20 cellular contexts compared by ENCODE assay signal in the genomic region with DNA sequence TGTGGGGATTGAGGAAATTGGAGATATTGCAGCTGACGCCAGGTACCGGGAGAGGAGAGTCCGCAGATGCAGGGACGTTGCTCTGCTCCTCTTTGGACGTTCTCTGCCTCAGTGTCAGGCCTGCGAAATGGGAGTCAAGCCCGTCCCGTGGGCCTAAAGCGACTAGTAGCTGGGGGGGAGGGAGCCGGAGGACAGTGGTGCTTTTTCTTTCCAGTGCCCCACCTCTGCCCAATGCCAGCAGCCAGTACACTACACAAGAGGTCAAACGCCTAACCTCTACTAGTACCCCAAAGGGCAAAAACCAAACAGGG.
DNase-seq lines count a peak whose midpoint lies in the region; ATAC-seq and TF ChIP-seq lines count a peak whose summit lies in the region.
"Had no signal": no experiment of that assay in that cellular context is flagged by ENCODE, and none has a peak within 500 bp of the region (broad histone marks: within the 10 kb centered on the region; RNA-seq: fewer than 3 reads in every experiment).

No MANE protein-coding gene starts in this region.

- H3K9me3 Mint-ChIP-seq in activated CD8-positive, alpha-beta memory T cell treated with anti-CD3 and anti-CD28 coated beads, Interleukin-2, amount 10 ng/mL, durations not matched to agents 7 days and 5 days (ENCODE audit: low read depth): no peaks in the 10 kb centered on the region
- no peaks in the 10 kb centered on the region for H3K9me3 Mint-ChIP-seq in endothelial cell (ENCODE audit: unreplicated experiment)

- H3K4me1 Mint-ChIP-seq in activated CD8-positive, alpha-beta memory T cell treated with anti-CD3 and anti-CD28 coated beads, Interleukin-2, amount 10 ng/mL, durations not matched to agents 7 days and 5 days: no peaks in the 10 kb centered on the region
- peaks cover 42% of the 10 kb centered on the region for H3K4me1 Mint-ChIP-seq in endothelial cell (ENCODE audit: unreplicated experiment)

- peaks cover 36% of the 10 kb centered on the region for H3K27me3 ChIP-seq in muscle layer of duodenum (ENCODE audit: low read depth, low read length)
- H3K27me3 ChIP-seq in suprapubic skin: peaks cover 92% of the 10 kb centered on the region
- H3K27me3 ChIP-seq: BLaER1, thyroid gland had no signal

- no peak overlapping the region for H3K4me3 Mint-ChIP-seq in activated CD8-positive, alpha-beta memory T cell treated with anti-CD3 and anti-CD28 coated beads, Interleukin-2, amount 10 ng/mL, durations not matched to agents 7 days and 5 days
- peak overlapping the region; percentile 81 for H3K4me3 Mint-ChIP-seq in endothelial cell (ENCODE audit: unreplicated experiment)
- H3K4me3 Mint-ChIP-seq: activated CD4-positive, alpha-beta T cell treated with anti-CD3 and anti-CD28 coated beads, Interleukin-2, amount 10 ng/mL, durations not matched to agents 24 days and 14 days had no signal

- no peak for TF ChIP-seq CTCF in endothelial cell (IDR thresholded peaks at IDR 0.05; ENCODE audit: unreplicated experiment)
- no peak for TF ChIP-seq CTCF in suprapubic skin (IDR thresholded peaks at IDR 0.05)

- H3K36me3 ChIP-seq in muscle layer of duodenum (ENCODE audit: control insufficient read depth in 1 of 2, insufficient read depth in 2 of 2, low read length in 2 of 2): no peaks in the 10 kb centered on the region
- H3K36me3 ChIP-seq in suprapubic skin: no peaks in the 10 kb centered on the region
- H3K36me3 ChIP-seq: ascending aorta, BLaER1, thyroid gland had no signal

- H3K27me3 Mint-ChIP-seq in activated CD8-positive, alpha-beta memory T cell treated with anti-CD3 and anti-CD28 coated beads, Interleukin-2, amount 10 ng/mL, durations not matched to agents 7 days and 5 days: peaks cover 85% of the 10 kb centered on the region
- H3K27me3 Mint-ChIP-seq in endothelial cell (ENCODE audit: unreplicated experiment): peaks cover 48% of the 10 kb centered on the region

- no peak for TF ChIP-seq EP300 in suprapubic skin (IDR thresholded peaks at IDR 0.05)

- H3K27ac Mint-ChIP-seq in activated CD8-positive, alpha-beta memory T cell treated with anti-CD3 and anti-CD28 coated beads, Interleukin-2, amount 10 ng/mL, durations not matched to agents 7 days and 5 days: peak overlapping the region; percentile 24
- no peak overlapping the region for H3K27ac Mint-ChIP-seq in endothelial cell (ENCODE audit: unreplicated experiment)
- H3K27ac Mint-ChIP-seq: activated CD4-positive, alpha-beta T cell treated with anti-CD3 and anti-CD28 coated beads, Interleukin-2, amount 10 ng/mL, durations not matched to agents 24 days and 14 days had no signal

- DNase-seq in activated CD8-positive, alpha-beta memory T cell treated with anti-CD3 and anti-CD28 coated beads, Interleukin-2, amount 10 ng/mL, durations not matched to agents 7 days and 5 days: no peak
- DNase-seq in activated CD8-positive, alpha-beta memory T cell treated with anti-CD3 and anti-CD28 coated beads, Interleukin-2, amount 50 U/mL, for 48 hours: no peak
- DNase-seq in endothelial cell (ENCODE audit: low spot score) (peak; percentile 5), suprapubic skin (ENCODE audit: low spot score in 2 of 2) (no peak), HPDE6-E6E7 (ENCODE audit: extremely low spot score) (no peak)
- DNase-seq: activated CD4-positive, alpha-beta T cell treated with anti-CD3 and anti-CD28 coated beads, Interleukin-2, amount 10 ng/mL, durations not matched to agents 24 days and 14 days; activated naive CD4-positive, alpha-beta T cell; GF-D8; hippocampal formation; KG1; NCI-H2081 treated with DMSO at 0.1 percent for 48 hours; NCI-H524; stimulated activated CD4-positive, alpha-beta T cell treated with anti-CD3 and anti-CD28 coated beads, Interleukin-12 subunit alpha, Interleukin-12 subunit beta, amount 100 ng/mL, for 4 hours had no signal

- TF ChIP-seq POLR2A in suprapubic skin (IDR thresholded peaks at IDR 0.05): no peak

- CTCF ChIA-PET in activated CD8-positive, alpha-beta memory T cell treated with anti-CD3 and anti-CD28 coated beads, Interleukin-2, amount 10 ng/mL, durations not matched to agents 7 days and 5 days (lab: Charles Lee): no interaction called here

- 13% methylated on average over 1 of the region's 11 CpGs for WGBS in suprapubic skin

- peaks cover 14% of the 10 kb centered on the region for H3K36me3 Mint-ChIP-seq in activated CD8-positive, alpha-beta memory T cell treated with anti-CD3 and anti-CD28 coated beads, Interleukin-2, amount 10 ng/mL, durations not matched to agents 7 days and 5 days
- no peaks in the 10 kb centered on the region for H3K36me3 Mint-ChIP-seq in endothelial cell (ENCODE audit: low read depth, unreplicated experiment)

- peak overlapping the region; percentile 49 to 78 for H3K4me3 ChIP-seq in muscle layer of duodenum (ENCODE audit: low read depth in 1 of 2, low read length in 2 of 2)
- peak overlapping the region; percentile 52 for H3K4me3 ChIP-seq in suprapubic skin
- H3K4me3 ChIP-seq: BLaER1, psoas muscle had no signal

- H3K9me3 ChIP-seq in muscle layer of duodenum (ENCODE audit: control insufficient read depth in 1 of 2, low read length in 2 of 2) (no peaks in the 10 kb centered on the region), suprapubic skin (no peaks in the 10 kb centered on the region)
- H3K9me3 ChIP-seq: ascending aorta, psoas muscle, thyroid gland had no signal

- H3K27ac ChIP-seq in muscle layer of duodenum (ENCODE audit: low read length): no peak overlapping the region
- H3K27ac ChIP-seq in suprapubic skin: no peak overlapping the region
- H3K27ac ChIP-seq: ascending aorta, BLaER1, psoas muscle, thyroid gland had no signal

- ATAC-seq in activated CD8-positive, alpha-beta memory T cell treated with anti-CD3 and anti-CD28 coated beads, Interleukin-2, amount 10 ng/mL, durations not matched to agents 7 days and 5 days: no peak
- no peak for ATAC-seq in GM18498 (IDR thresholded peaks at IDR 0.05; ENCODE audit: unreplicated experiment)
- no peak for ATAC-seq in GM21390 (IDR thresholded peaks at IDR 0.05; ENCODE audit: unreplicated experiment)
- ATAC-seq: psoas muscle had no signal

- peaks cover 0 to 40% of the 10 kb centered on the region in 2 donors for H3K4me1 ChIP-seq in muscle layer of duodenum (ENCODE audit: control insufficient read depth in 1 of 2, insufficient read depth in 2 of 2, low read length in 2 of 2)
- H3K4me1 ChIP-seq in suprapubic skin: peaks cover 51% of the 10 kb centered on the region
- H3K4me1 ChIP-seq: BLaER1, psoas muscle had no signal
